ENCODE assay signal across 1 cellular context in genomic region chr6:16157909-16158308, GRCh38.
TF ChIP-seq lines count a peak whose summit lies in the region.

No MANE protein-coding gene starts in this region.

TF ChIP-seq in K562, 482 proteins besides CTCF, POLR2A, EP300 and RAD21 (continued from another document and continues in another):
- no peak for TF ChIP-seq GTF2B (IDR thresholded peaks at IDR 0.05; ENCODE audit: extremely low read depth, insufficient read length)
- no peak for TF ChIP-seq RFX5 (IDR thresholded peaks at IDR 0.05; ENCODE audit: low read depth, low read length)
- no peak for TF ChIP-seq IRF9 (tag; IDR thresholded peaks at IDR 0.05)
- no peak for TF ChIP-seq KDM5B (IDR thresholded peaks at IDR 0.05; ENCODE audit: insufficient replicate concordance, low read depth, low read length)
- TF ChIP-seq SMAD3 (CRISPR knock-in tag; conservative IDR thresholded peaks at IDR 0.05), result no peak
- no peak for TF ChIP-seq ZBTB2 (IDR thresholded peaks at IDR 0.05)
- no peak for TF ChIP-seq E4F1 (CRISPR knock-in tag; IDR thresholded peaks at IDR 0.05; ENCODE audit: borderline replicate concordance)
- no peak for TF ChIP-seq SNAPC5 (CRISPR knock-in tag; IDR thresholded peaks at IDR 0.05)
- TF ChIP-seq ZNF655 (CRISPR knock-in tag; IDR thresholded peaks at IDR 0.05), result no peak
- no peak for TF ChIP-seq PRPF4 (IDR thresholded peaks at IDR 0.05; ENCODE audit: insufficient read depth, low read depth, low read length, poor library complexity, severe bottlenecking)
- no peak for TF ChIP-seq NFRKB (IDR thresholded peaks at IDR 0.05; ENCODE audit: low read depth)
- TF ChIP-seq MYC (IDR thresholded peaks at IDR 0.05; ENCODE audit: low read depth, low read length), result peak; percentile 96
- no peak for TF ChIP-seq MYC (CRISPR knock-in tag; IDR thresholded peaks at IDR 0.05; ENCODE audit: borderline replicate concordance, low read depth)
- TF ChIP-seq ZNF124 (CRISPR knock-in tag; IDR thresholded peaks at IDR 0.05), result no peak
- no peak for TF ChIP-seq NR2C2 (CRISPR knock-in tag; IDR thresholded peaks at IDR 0.05)
- no peak for TF ChIP-seq NR2C2 (tag; IDR thresholded peaks at IDR 0.05)
- TF ChIP-seq CHD2 (IDR thresholded peaks at IDR 0.05; ENCODE audit: low read depth, low read length), result no peak
- no peak for TF ChIP-seq ZNF23 (CRISPR knock-in tag; IDR thresholded peaks at IDR 0.05)
- no peak for TF ChIP-seq USF1 (CRISPR knock-in tag; IDR thresholded peaks at IDR 0.05)
- no peak for TF ChIP-seq SP1 (CRISPR knock-in tag; IDR thresholded peaks at IDR 0.05)
- no peak for TF ChIP-seq MBD2 (IDR thresholded peaks at IDR 0.05; ENCODE audit: borderline replicate concordance, low read depth)
- no peak for TF ChIP-seq HNRNPL (IDR thresholded peaks at IDR 0.05; ENCODE audit: low read depth, low read length)
- no peak for TF ChIP-seq MTA1 (IDR thresholded peaks at IDR 0.05; ENCODE audit: borderline replicate concordance)
- TF ChIP-seq RBM39 (optimal IDR thresholded peaks at IDR 0.05; ENCODE audit: low read depth, low read length), result no peak
- TF ChIP-seq ZFP1 (CRISPR knock-in tag; IDR thresholded peaks at IDR 0.05), result no peak
- TF ChIP-seq POLR2AphosphoS2 (IDR thresholded peaks at IDR 0.05; ENCODE audit: low read length), result no peak
- TF ChIP-seq HMBOX1 (IDR thresholded peaks at IDR 0.05), result no peak
- TF ChIP-seq PHF20 (IDR thresholded peaks at IDR 0.05; ENCODE audit: partially characterized antibody), result no peak
- TF ChIP-seq SMARCA5 (IDR thresholded peaks at IDR 0.05), result no peak
- TF ChIP-seq NFXL1 (CRISPR knock-in tag; IDR thresholded peaks at IDR 0.05), result no peak
- no peak for TF ChIP-seq NFYB (IDR thresholded peaks at IDR 0.05; ENCODE audit: extremely low read depth, insufficient read length)
- no peak for TF ChIP-seq CREBBP (IDR thresholded peaks at IDR 0.05; ENCODE audit: low read depth, low read length)
- TF ChIP-seq CEBPG (CRISPR knock-in tag; IDR thresholded peaks at IDR 0.05), result no peak
- TF ChIP-seq CEBPG (tag; conservative IDR thresholded peaks at IDR 0.05 in 1 of 2, IDR thresholded peaks at IDR 0.05 in 1 of 2), result 0 out of 4 replicates have a peak, but pooled peaks of 1 of the 2 experiments have one; percentile 73
- no peak for TF ChIP-seq ZBTB33 (CRISPR knock-in tag; IDR thresholded peaks at IDR 0.05)
- no peak for TF ChIP-seq TEAD2 (tag; IDR thresholded peaks at IDR 0.05)
- TF ChIP-seq SNRNP70 (optimal IDR thresholded peaks at IDR 0.05; ENCODE audit: low read depth, low read length), result no peak
- TF ChIP-seq HDAC6 (IDR thresholded peaks at IDR 0.05; ENCODE audit: low read depth, low read length), result no peak
- TF ChIP-seq NELFE (IDR thresholded peaks at IDR 0.05; ENCODE audit: insufficient read depth, insufficient read length), result no peak
- no peak for TF ChIP-seq SUPT5H (IDR thresholded peaks at IDR 0.05)
- 0 out of 2 replicates have a peak, but pooled peaks have one; percentile 62 for TF ChIP-seq FOXK1 (CRISPR knock-in tag; IDR thresholded peaks at IDR 0.05; ENCODE audit: borderline replicate concordance)
- no peak for TF ChIP-seq SETDB1 (IDR thresholded peaks at IDR 0.05; ENCODE audit: low read length)
- peak; percentile 29; the same call in 1 of the 2 replicates for TF ChIP-seq ZKSCAN1 (IDR thresholded peaks at IDR 0.05; ENCODE audit: low read depth, low read length)
- peak in 1 of 2 experiments; percentile 91; a peak in 1 of 3 replicates for TF ChIP-seq CBX3 (IDR thresholded peaks at IDR 0.05; ENCODE audit: borderline replicate concordance in 1 of 2, low read length in 2 of 2)
- TF ChIP-seq DMBX1 (CRISPR knock-in tag; IDR thresholded peaks at IDR 0.05; ENCODE audit: borderline replicate concordance), result no peak
- no peak for TF ChIP-seq ATF7 (IDR thresholded peaks at IDR 0.05)
- peak in 1 of 2 experiments; percentile 40; a peak in 1 of 4 replicates for TF ChIP-seq RCOR1 (IDR thresholded peaks at IDR 0.05; ENCODE audit: borderline replicate concordance in 1 of 2, low read depth in 2 of 2, low read length in 2 of 2)
- TF ChIP-seq HDGF (IDR thresholded peaks at IDR 0.05), result no peak
- TF ChIP-seq ZNF12 (CRISPR knock-in tag; IDR thresholded peaks at IDR 0.05), result no peak
- no peak for TF ChIP-seq ZBTB17 (CRISPR knock-in tag; IDR thresholded peaks at IDR 0.05)
- TF ChIP-seq PTTG1 (tag; IDR thresholded peaks at IDR 0.05; ENCODE audit: low read depth), result no peak
- TF ChIP-seq CBFA2T2 (conservative IDR thresholded peaks at IDR 0.05), result 0 out of 2 replicates have a peak, but pooled peaks have one; percentile 9
- no peak for TF ChIP-seq ZC3H4 (CRISPR knock-in tag; IDR thresholded peaks at IDR 0.05; ENCODE audit: borderline replicate concordance)
- no peak for TF ChIP-seq HNRNPK (IDR thresholded peaks at IDR 0.05; ENCODE audit: low read depth, low read length, poor library complexity, severe bottlenecking)
- TF ChIP-seq FOSL1 (tag; conservative IDR thresholded peaks at IDR 0.05), result no peak
- no peak for TF ChIP-seq ZKSCAN3 (CRISPR knock-in tag; IDR thresholded peaks at IDR 0.05)
- no peak for TF ChIP-seq NEUROD1 (IDR thresholded peaks at IDR 0.05; ENCODE audit: borderline replicate concordance, low read depth, low read length, partially characterized antibody)
- no peak for TF ChIP-seq COPS2 (conservative IDR thresholded peaks at IDR 0.05)
- 0 out of 2 replicates have a peak, but pooled peaks have one; percentile 52 for TF ChIP-seq ZNF57 (CRISPR knock-in tag; IDR thresholded peaks at IDR 0.05)
- no peak for TF ChIP-seq ZBTB9 (CRISPR knock-in tag; IDR thresholded peaks at IDR 0.05)
- no peak for TF ChIP-seq POLR3A (IDR thresholded peaks at IDR 0.05; ENCODE audit: borderline replicate concordance, extremely low read depth, insufficient read depth, insufficient read length)
- TF ChIP-seq NFE2 (IDR thresholded peaks at IDR 0.05; ENCODE audit: low read depth), result peak; percentile 93
- no peak for TF ChIP-seq FIP1L1 (IDR thresholded peaks at IDR 0.05; ENCODE audit: low read depth, low read length, poor library complexity, severe bottlenecking)
- no peak for TF ChIP-seq RBM17 (IDR thresholded peaks at IDR 0.05; ENCODE audit: borderline replicate concordance, low read depth, low read length)
- no peak for TF ChIP-seq E2F3 (CRISPR knock-in tag; IDR thresholded peaks at IDR 0.05)
- peak; percentile 97 for TF ChIP-seq NFIC (IDR thresholded peaks at IDR 0.05)
- TF ChIP-seq CBFB (CRISPR knock-in tag; IDR thresholded peaks at IDR 0.05), result no peak
- peak; percentile 31 for TF ChIP-seq TCF3 (CRISPR knock-in tag; IDR thresholded peaks at IDR 0.05)
- TF ChIP-seq ZNF408 (CRISPR knock-in tag; IDR thresholded peaks at IDR 0.05; ENCODE audit: low read depth), result no peak
- TF ChIP-seq ZNF436 (CRISPR knock-in tag; IDR thresholded peaks at IDR 0.05), result no peak
- TF ChIP-seq NBN (IDR thresholded peaks at IDR 0.05; ENCODE audit: low read depth), result no peak; the same call in 1 of the 2 replicates
- TF ChIP-seq FOXJ3 (CRISPR knock-in tag; IDR thresholded peaks at IDR 0.05), result no peak
- no peak for TF ChIP-seq BMI1 (IDR thresholded peaks at IDR 0.05; ENCODE audit: low read length)
